In the genomic region with DNA sequence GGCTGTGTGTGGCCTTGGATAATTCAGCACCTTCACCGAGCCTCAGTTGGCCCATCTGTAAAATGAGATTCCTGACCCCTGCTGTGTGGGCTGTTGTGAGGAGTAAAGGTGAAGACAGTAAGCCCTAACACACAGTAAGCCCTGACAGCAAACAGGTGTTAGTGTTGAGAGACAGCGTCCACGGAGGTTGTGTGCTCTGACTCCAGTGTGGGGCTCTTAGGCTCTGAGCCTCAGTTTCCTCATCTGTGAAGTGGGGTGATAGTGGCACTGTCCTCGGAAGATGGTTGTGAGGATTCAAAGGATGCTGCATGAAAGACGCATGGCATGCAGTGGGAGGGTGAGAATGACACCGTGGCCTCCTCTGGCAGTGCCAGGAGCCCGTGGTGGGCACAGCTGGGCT, we compare ENCODE assay signal across 31 cellular contexts. TPM values are rescaled to one million over a fixed set of nuclear protein-coding genes. Genes with fewer than 3 reads are reported as not detected.
"Had no signal": no experiment of that assay in that cellular context is flagged by ENCODE, and none has a peak within 500 bp of the region (broad histone marks: within the 10 kb centered on the region; RNA-seq: fewer than 3 reads in every experiment).

No MANE protein-coding gene starts in this region.

- H3K4me3 Mint-ChIP-seq: activated CD4-positive, alpha-beta T cell treated with anti-CD3 and anti-CD28 coated beads for 36 hours; activated CD4-positive, alpha-beta T cell treated with anti-CD3 and anti-CD28 coated beads, Interleukin-2, amount 10 ng/mL, durations not matched to agents 24 days and 14 days; activated CD8-positive, alpha-beta T cell treated with anti-CD3 and anti-CD28 coated beads for 36 hours; activated naive CD8-positive, alpha-beta T cell; activated T-cell treated with anti-CD3 and anti-CD28 coated beads, Interleukin-2, amount 50 U/mL, for 4 hours; activated T-helper 17 cell treated with anti-CD3 and anti-CD28 coated beads, Interleukin-2, amount 50 U/mL, for 72 hours; effector memory CD8-positive, alpha-beta T cell had no signal

- FAIRE-seq: astrocyte, colon had no signal

- H3K27me3 Mint-ChIP-seq: activated CD4-positive, alpha-beta T cell treated with anti-CD3 and anti-CD28 coated beads for 36 hours; activated CD4-positive, alpha-beta T cell treated with anti-CD3 and anti-CD28 coated beads, Interleukin-2, amount 10 ng/mL, durations not matched to agents 24 days and 14 days; activated CD8-positive, alpha-beta T cell treated with anti-CD3 and anti-CD28 coated beads for 36 hours; activated naive CD8-positive, alpha-beta T cell; activated T-helper 17 cell treated with anti-CD3 and anti-CD28 coated beads, Interleukin-2, amount 50 U/mL, for 72 hours; effector memory CD8-positive, alpha-beta T cell had no signal

- H3K27ac ChIP-seq: brain microvascular endothelial cell, esophagus muscularis mucosa, foreskin keratinocyte, gastrocnemius medialis, heart left ventricle had no signal

- H3K9me3 ChIP-seq: esophagus muscularis mucosa, gastrocnemius medialis, heart left ventricle had no signal

- H3K4me1 ChIP-seq: esophagus muscularis mucosa, foreskin keratinocyte, gastrocnemius medialis, heart left ventricle had no signal

- H3K27me3 ChIP-seq: brain microvascular endothelial cell, esophagus muscularis mucosa, foreskin keratinocyte, gastrocnemius medialis, heart left ventricle had no signal

- H3K27ac Mint-ChIP-seq: activated CD4-positive, alpha-beta T cell treated with anti-CD3 and anti-CD28 coated beads for 36 hours; activated CD4-positive, alpha-beta T cell treated with anti-CD3 and anti-CD28 coated beads, Interleukin-2, amount 10 ng/mL, durations not matched to agents 24 days and 14 days; activated CD8-positive, alpha-beta T cell treated with anti-CD3 and anti-CD28 coated beads for 36 hours; activated naive CD8-positive, alpha-beta T cell; activated T-helper 17 cell treated with anti-CD3 and anti-CD28 coated beads, Interleukin-2, amount 50 U/mL, for 72 hours; effector memory CD8-positive, alpha-beta T cell had no signal

- H3K4me1 Mint-ChIP-seq: activated CD4-positive, alpha-beta T cell treated with anti-CD3 and anti-CD28 coated beads for 36 hours; activated CD4-positive, alpha-beta T cell treated with anti-CD3 and anti-CD28 coated beads, Interleukin-2, amount 10 ng/mL, durations not matched to agents 24 days and 14 days; activated T-helper 17 cell treated with anti-CD3 and anti-CD28 coated beads, Interleukin-2, amount 50 U/mL, for 72 hours had no signal

- H3K9me3 Mint-ChIP-seq: activated CD4-positive, alpha-beta T cell treated with anti-CD3 and anti-CD28 coated beads, Interleukin-2, amount 10 ng/mL, durations not matched to agents 24 days and 14 days; activated CD8-positive, alpha-beta T cell treated with anti-CD3 and anti-CD28 coated beads for 36 hours; activated T-cell treated with anti-CD3 and anti-CD28 coated beads, Interleukin-2, amount 50 U/mL, for 4 hours; activated T-helper 17 cell treated with anti-CD3 and anti-CD28 coated beads, Interleukin-2, amount 50 U/mL, for 72 hours; effector memory CD8-positive, alpha-beta T cell had no signal

- H3K4me3 ChIP-seq: esophagus muscularis mucosa, gastrocnemius medialis, heart left ventricle had no signal

- DNase-seq: activated CD4-positive, alpha-beta T cell treated with anti-CD3 and anti-CD28 coated beads for 36 hours; activated CD4-positive, alpha-beta T cell treated with anti-CD3 and anti-CD28 coated beads, Interleukin-2, amount 10 ng/mL, durations not matched to agents 24 days and 14 days; activated CD4-positive, CD25-positive, alpha-beta regulatory T cell; activated CD4-positive, CD25-positive, alpha-beta regulatory T cell treated with anti-CD3 and anti-CD28 coated beads, Interleukin-2, amount 50 U/mL, for 72 hours; activated CD8-positive, alpha-beta memory T cell treated with anti-CD3 and anti-CD28 coated beads for 24 hours; activated CD8-positive, alpha-beta T cell treated with anti-CD3 and anti-CD28 coated beads for 36 hours; activated effector memory CD4-positive, alpha-beta T cell treated with Interleukin-2 at 50 U/mL for 16 hours; activated gamma-delta T cell treated with Interleukin-2 at 50 U/mL for 16 hours; activated naive CD4-positive, alpha-beta T cell treated with anti-CD3 and anti-CD28 coated beads, Interleukin-2, amount 50 U/mL, for 16 hours; activated naive CD4-positive, alpha-beta T cell treated with Interleukin-2 at 50 U/mL for 16 hours; activated T-cell treated with anti-CD3 and anti-CD28 coated beads, Interleukin-2, amount 50 U/mL, for 4 hours; amniotic stem cell; anterior cingulate cortex; brain microvascular endothelial cell; caudate nucleus; cortex of kidney; dermis blood vessel endothelial cell; effector CD4-positive, alpha-beta T cell; effector memory CD8-positive, alpha-beta T cell; erythroblast; foreskin keratinocyte; gastrocnemius medialis; glutamatergic neuron; T-helper 2 cell had no signal

RNA-seq across cellular contexts. Expression of gene ACTN3, which starts 52.2 kb away (rescaled TPM):
- total RNA-seq: astrocyte; esophagus muscularis mucosa; foreskin keratinocyte; heart left ventricle; T-helper 1 cell treated with Interleukin-12 subunit alpha and Interleukin-12 subunit beta and Interleukin-4 antibody, amounts not matched to agents 30 ng/mL and 1 ng/mL, for 36 hours had no signal
- polyA plus RNA-seq: foreskin keratinocyte had no signal
